24 cellular contexts compared by ENCODE assay signal in genomic region chr22:17431179-17431578, GRCh38.
DNase-seq lines count a peak whose midpoint lies in the region; ATAC-seq, FAIRE-seq and TF ChIP-seq lines count a peak whose summit lies in the region.
"Had no signal": no experiment of that assay in that cellular context is flagged by ENCODE, and none has a peak within 500 bp of the region (broad histone marks: within the 10 kb centered on the region; RNA-seq: fewer than 3 reads in every experiment).

No MANE protein-coding gene starts in this region.

- no peaks in the 10 kb centered on the region for H3K36me3 ChIP-seq in bronchial epithelial cell (ENCODE audit: control insufficient read depth, insufficient read depth, low read length)
- H3K36me3 ChIP-seq: cardiac muscle cell, left ventricle myocardium inferior had no signal

- H3K4me3 ChIP-seq in NB4 (ENCODE audit: low read depth, low read length) (no peak overlapping the region), bronchial epithelial cell (ENCODE audit: low read depth, low read length) (no peak overlapping the region)
- H3K4me3 ChIP-seq: cardiac muscle cell, left ventricle myocardium inferior, testis had no signal

- peak overlapping the region; percentile 47 for H3K27ac ChIP-seq in layer of hippocampus (ENCODE audit: low read depth, low read length)
- H3K27ac ChIP-seq: testis had no signal

- H3K27me3 ChIP-seq in bronchial epithelial cell (ENCODE audit: control insufficient read depth, insufficient read depth, low read length), result no peaks in the 10 kb centered on the region
- H3K27me3 ChIP-seq in layer of hippocampus (ENCODE audit: control insufficient read depth, insufficient read depth, low read length), result no peaks in the 10 kb centered on the region
- H3K27me3 ChIP-seq: cardiac muscle cell, testis had no signal

- no peak for TF ChIP-seq POLR2A in NB4 (IDR thresholded peaks at IDR 0.05; ENCODE audit: extremely low read depth, insufficient read length)

- FAIRE-seq in D721Med (lab: Jason Lieb, UNC), result peak; percentile 6
- FAIRE-seq in bronchial epithelial cell (lab: Jason Lieb, UNC), result no peak
- FAIRE-seq: TTC549 had no signal

- DNase-seq in D721Med (ENCODE audit: insufficient read length, low spot score), result no peak
- peak; percentile 8 for DNase-seq in NB4 (ENCODE audit: low read depth)
- DNase-seq in bronchial epithelial cell (ENCODE audit: low read depth), result peak; percentile 44
- DNase-seq in activated naive CD4-positive, alpha-beta T cell treated with Interleukin-2 at 50 U/mL for 16 hours, result no peak
- DNase-seq in DMS79 (lab: John Stamatoyannopoulos, UW), result no peak
- DNase-seq: activated CD4-positive, alpha-beta T cell treated with anti-CD3 and anti-CD28 coated beads, Interleukin-2, amount 10 ng/mL, durations not matched to agents 24 days and 14 days; activated CD8-positive, alpha-beta memory T cell treated with anti-CD3 and anti-CD28 coated beads, Interleukin-2, amount 50 U/mL, for 4 hours; activated effector memory CD4-positive, alpha-beta T cell treated with anti-CD3 and anti-CD28 coated beads, Interleukin-2, amount 50 U/mL, for 16 hours; CD8-positive, alpha-beta T cell; EL; erythroblast; HCEC 1CT; left ventricle myocardium inferior; NCI-H2171; NCI-H526 treated with DMSO at 0.1 percent for 48 hours; stimulated activated CD4-positive, alpha-beta T cell treated with anti-CD3 and anti-CD28 coated beads, Interleukin-1b, Interleukin-23, amount 100 ng/mL, for 48 hours; SW 1271 had no signal

- ATAC-seq in HG02610 (IDR thresholded peaks at IDR 0.05; ENCODE audit: unreplicated experiment), result no peak
- no peak for ATAC-seq in HG03095 (IDR thresholded peaks at IDR 0.05; ENCODE audit: unreplicated experiment)
- ATAC-seq: CD8-positive, alpha-beta T cell; stimulated activated memory B cell treated with anti-CD40 and anti-IgM and Interleukin-4, amounts not matched to agents 10 μg/mL and 1 μg/mL and 100 μg/mL, for 72 hours had no signal

- TF ChIP-seq CTCF in D721Med (IDR thresholded peaks at IDR 0.05; ENCODE audit: insufficient read depth, missing control alignments), result no peak
- no peak for TF ChIP-seq CTCF in NB4 (IDR thresholded peaks at IDR 0.05; ENCODE audit: low read depth, low read length)
- TF ChIP-seq CTCF in bronchial epithelial cell (IDR thresholded peaks at IDR 0.05; ENCODE audit: insufficient read depth, low read length, severe bottlenecking), result no peak

Comparison
In these comparisons a context has a peak if more than half of its experiments do, and no peak if none do; other contexts are left out.
1. DNase-seq: peak in NB4 (single experiment) and bronchial epithelial cell (single experiment); none in D721Med (single experiment), activated naive CD4-positive, alpha-beta T cell treated with Interleukin-2 at 50 U/mL for 16 hours (single experiment) and DMS79 (single experiment).